1 cellular context compared by ENCODE assay signal in genomic region chr4:89316931-89317366, GRCh38.
TF ChIP-seq lines count a peak whose summit lies in the region.

No MANE protein-coding gene starts in this region.

TF ChIP-seq in SK-N-SH, 30 proteins besides CTCF, POLR2A, EP300 and RAD21 (continued from another document):
- TF ChIP-seq TAF1 (IDR thresholded peaks at IDR 0.05; ENCODE audit: borderline replicate concordance, low read depth, low read length) (no peak), SIN3A (IDR thresholded peaks at IDR 0.05; ENCODE audit: borderline replicate concordance, low read depth, low read length) (no peak), TCF12 (IDR thresholded peaks at IDR 0.05) (no peak), FOXJ3 (CRISPR knock-in tag; IDR thresholded peaks at IDR 0.05) (no peak)
